ENCODE assay signal across 1 cellular context in genomic region chr17:42276609-42277341, GRCh38.
TF ChIP-seq lines count a peak whose summit lies in the region.

No MANE protein-coding gene starts in this region.

TF ChIP-seq in Ishikawa, 13 proteins besides CTCF, POLR2A, EP300 and RAD21 (continued from another document):
- peak; percentile 39; the same call in 1 of the 2 replicates for TF ChIP-seq MAX (IDR thresholded peaks at IDR 0.05)
